ENCODE assay signal across 8 cellular contexts in genomic region chr20:1803216-1804128, GRCh38.
A peak's percentile ranks its signal among the peaks of the same experiment; 100 is the strongest.
DNase-seq lines count a peak whose midpoint lies in the region; ATAC-seq, FAIRE-seq and TF ChIP-seq lines count a peak whose summit lies in the region.

No MANE protein-coding gene starts in this region.

- no peaks in the 10 kb centered on the region for H3K79me2 ChIP-seq in mammary epithelial cell (ENCODE audit: insufficient read depth, low read length)

- H3K27ac ChIP-seq in mammary epithelial cell (ENCODE audit: insufficient read depth, low read depth, low read length) (no peak overlapping the region), skeletal muscle tissue (ENCODE audit: low read depth, low read length) (peak overlapping the region; percentile 36)

- no peak for ATAC-seq in GM21423 (IDR thresholded peaks at IDR 0.05; ENCODE audit: unreplicated experiment)

- dilution Hi-C loops in mammary epithelial cell (cut with HindIII; ENCODE audit: low sequenced_read_pairs): loop anchor here (5.0 kb wide), 3 partner anchors 39 to 154 kb away; no protein-coding TSS in a partner anchor

- H3K4me3 ChIP-seq in AG10803 (ENCODE audit: low read length) (peak overlapping the region; percentile 57), NT2/D1 (ENCODE audit: insufficient read length, low read depth) (peak overlapping the region; percentile 54), mammary epithelial cell (replicated peaks in 1 of 3; ENCODE audit: insufficient read depth in 1 of 3, low read depth in 2 of 3, low read length in 3 of 3) (peak overlapping the region in 2 of 3 experiments; percentile 26 to 37), skeletal muscle tissue (ENCODE audit: low read length in 3 of 3) (peak overlapping the region; percentile 65 to 74 (median 68))

- CTCF ChIA-PET in mammary epithelial cell (lab: Charles Lee; ENCODE audit: low non-redundant PET): no interaction called here

- H3K9ac ChIP-seq in NT2/D1 (ENCODE audit: insufficient read length, low read depth): peak overlapping the region; percentile 68
- peak overlapping the region; percentile 25 for H3K9ac ChIP-seq in mammary epithelial cell (ENCODE audit: insufficient read depth, low read length)
- peak overlapping the region; percentile 24 to 72 (median 58) for H3K9ac ChIP-seq in skeletal muscle tissue (ENCODE audit: low read depth in 1 of 3, low read length in 3 of 3)

- 12% methylated on average over 33 of the region's 96 CpGs for WGBS in mammary epithelial cell (ENCODE audit: low coverage, missing lambda C conversion rate)

- H3K9me3 ChIP-seq in NT2/D1 (ENCODE audit: insufficient read depth, low read length) (no peaks in the 10 kb centered on the region), mammary epithelial cell (replicated peaks; ENCODE audit: insufficient read depth, low read length) (no peaks in the 10 kb centered on the region), skeletal muscle tissue (ENCODE audit: control insufficient read depth in 3 of 3, low read length in 3 of 3) (no peaks in the 10 kb centered on the region)

- peak overlapping the region; percentile 77 for H2AFZ ChIP-seq in mammary epithelial cell (ENCODE audit: low read depth, low read length)

- H3K4me1 ChIP-seq in NT2/D1 (ENCODE audit: insufficient read depth, insufficient read length) (peaks cover 12% of the 10 kb centered on the region), mammary epithelial cell (ENCODE audit: insufficient read depth, low read length) (peaks cover 48% of the 10 kb centered on the region), skeletal muscle tissue (ENCODE audit: control insufficient read depth in 3 of 3, insufficient read depth in 3 of 3, low read length in 3 of 3) (peaks cover 16 to 21% (median 17%) of the 10 kb centered on the region in 3 donors)

- peak overlapping the region; percentile 82 for H3K4me2 ChIP-seq in mammary epithelial cell (ENCODE audit: insufficient read depth, low read depth, low read length)

- H3K27me3 ChIP-seq in NT2/D1 (ENCODE audit: insufficient read depth, insufficient read length) (peaks cover 22% of the 10 kb centered on the region), mammary epithelial cell (ENCODE audit: insufficient read depth, low read length) (no peaks in the 10 kb centered on the region), skeletal muscle tissue (ENCODE audit: control insufficient read depth in 3 of 3, insufficient read depth in 3 of 3, low read length in 3 of 3) (peaks cover 0 to 17% (median 0%) of the 10 kb centered on the region in 3 donors)

- no peaks in the 10 kb centered on the region for H3K36me3 ChIP-seq in NT2/D1 (ENCODE audit: insufficient read depth, insufficient read length, low read length)
- H3K36me3 ChIP-seq in mammary epithelial cell (ENCODE audit: insufficient read depth, low read length): no peaks in the 10 kb centered on the region
- H3K36me3 ChIP-seq in skeletal muscle tissue (ENCODE audit: control insufficient read depth in 3 of 3, insufficient read depth in 3 of 3, low read length in 3 of 3): no peaks in the 10 kb centered on the region

- TF ChIP-seq CTCF in AG10803 (conservative IDR thresholded peaks at IDR 0.05; ENCODE audit: low read length) (no peak), mammary epithelial cell (conservative IDR thresholded peaks at IDR 0.05 in 1 of 2, IDR thresholded peaks at IDR 0.05 in 1 of 2; ENCODE audit: extremely low read depth in 1 of 2, insufficient read depth in 1 of 2, low read depth in 1 of 2, low read length in 2 of 2) (no peak)

- in situ Hi-C loops in mammary epithelial cell (cut with MboI; ENCODE audit: low sequenced_read_pairs in 2 of 2): no loop called here

- BruUV-seq in mammary epithelial cell (replicated peaks; lab: Mats Ljungman, UMichigan): no TSS peak

- peak; percentile 31 for FAIRE-seq in GM19239 (lab: Jason Lieb, UNC)

- H4K20me1 ChIP-seq in mammary epithelial cell (ENCODE audit: insufficient read depth, low read length): no peaks in the 10 kb centered on the region

- intact Hi-C loops in mammary epithelial cell (cut with micrococcal nuclease): loop anchor here (5.0 kb wide), 2 partner anchors 79 to 164 kb away; no protein-coding TSS in a partner anchor

- DNase-seq in AG10803 (ENCODE audit: low read depth) (peak; percentile 60), GM19239 (ENCODE audit: insufficient read length, low spot score) (no peak), NT2/D1 (ENCODE audit: low read depth, low spot score) (peak; percentile 84), mammary epithelial cell (no peak), iPS-NIHi7 (ENCODE audit: extremely low spot score) (peak; percentile 58), NCI-H2081 (lab: John Stamatoyannopoulos, UW) (no peak)

Comparison
In these comparisons a context has a peak if more than half of its experiments do, and no peak if none do; other contexts are left out.
1. DNase-seq: peak in AG10803 (single experiment), NT2/D1 (single experiment) and iPS-NIHi7 (single experiment); none in GM19239 (single experiment), mammary epithelial cell (single experiment) and NCI-H2081 (0 of 2).
2. Peak in every context shown above with its lines, with median percentiles within 50 percentile points of each other: H3K4me3 ChIP-seq and H3K9ac ChIP-seq.